Comparison of ENCODE assay signal across 2 cellular contexts in the genomic region with DNA sequence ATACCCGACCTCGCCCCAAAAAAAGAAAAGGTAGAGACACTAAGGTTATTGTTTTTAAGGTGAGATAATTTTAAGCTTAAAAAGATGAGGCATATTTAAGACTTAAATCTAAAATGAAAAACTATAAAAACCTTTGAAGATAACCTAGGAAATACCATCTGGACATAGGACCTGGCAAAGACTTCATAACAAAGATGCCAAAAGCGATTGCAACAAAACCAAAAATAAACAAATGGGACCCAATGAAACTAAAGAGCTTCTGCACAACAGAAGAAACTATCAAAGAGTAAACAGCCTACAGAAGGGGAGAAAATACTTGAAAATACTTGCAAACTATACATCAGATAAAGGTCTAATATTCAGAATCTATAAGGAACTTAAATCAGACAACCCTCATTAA.
TF ChIP-seq lines count a peak whose summit lies in the region.

No MANE protein-coding gene starts in this region.

TF ChIP-seq in liver, 16 proteins besides CTCF, POLR2A, EP300 and RAD21 (continued from another document):
- TF ChIP-seq FOXA2 (IDR thresholded peaks at IDR 0.05) (peak; percentile 43), HNF4A (conservative IDR thresholded peaks at IDR 0.05) (peak; percentile 17 to 24), JUND (IDR thresholded peaks at IDR 0.05) (no peak)
TF ChIP-seq in liver: peak in this region for 2.

TF ChIP-seq in HepG2, 621 proteins besides CTCF, POLR2A, EP300 and RAD21 (continued from another document):
- TF ChIP-seq ZBED4 (CRISPR knock-in tag; IDR thresholded peaks at IDR 0.05; ENCODE audit: borderline replicate concordance) (no peak), LCORL (IDR thresholded peaks at IDR 0.05) (no peak), LCORL (CRISPR knock-in tag; IDR thresholded peaks at IDR 0.05) (no peak), ZZZ3 (CRISPR knock-in tag; IDR thresholded peaks at IDR 0.05; ENCODE audit: borderline replicate concordance) (no peak), TP53 (CRISPR knock-in tag; conservative IDR thresholded peaks at IDR 0.05) (no peak), MAFF (IDR thresholded peaks at IDR 0.05; ENCODE audit: low read depth, low read length) (no peak), HDAC1 (CRISPR knock-in tag; IDR thresholded peaks at IDR 0.05) (no peak)
- TF ChIP-seq, protein P1, sequence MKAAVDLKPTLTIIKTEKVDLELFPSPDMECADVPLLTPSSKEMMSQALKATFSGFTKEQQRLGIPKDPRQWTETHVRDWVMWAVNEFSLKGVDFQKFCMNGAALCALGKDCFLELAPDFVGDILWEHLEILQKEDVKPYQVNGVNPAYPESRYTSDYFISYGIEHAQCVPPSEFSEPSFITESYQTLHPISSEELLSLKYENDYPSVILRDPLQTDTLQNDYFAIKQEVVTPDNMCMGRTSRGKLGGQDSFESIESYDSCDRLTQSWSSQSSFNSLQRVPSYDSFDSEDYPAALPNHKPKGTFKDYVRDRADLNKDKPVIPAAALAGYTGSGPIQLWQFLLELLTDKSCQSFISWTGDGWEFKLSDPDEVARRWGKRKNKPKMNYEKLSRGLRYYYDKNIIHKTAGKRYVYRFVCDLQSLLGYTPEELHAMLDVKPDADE (CRISPR knock-in tag; IDR thresholded peaks at IDR 0.05): no peak
- TF ChIP-seq, protein P2, sequence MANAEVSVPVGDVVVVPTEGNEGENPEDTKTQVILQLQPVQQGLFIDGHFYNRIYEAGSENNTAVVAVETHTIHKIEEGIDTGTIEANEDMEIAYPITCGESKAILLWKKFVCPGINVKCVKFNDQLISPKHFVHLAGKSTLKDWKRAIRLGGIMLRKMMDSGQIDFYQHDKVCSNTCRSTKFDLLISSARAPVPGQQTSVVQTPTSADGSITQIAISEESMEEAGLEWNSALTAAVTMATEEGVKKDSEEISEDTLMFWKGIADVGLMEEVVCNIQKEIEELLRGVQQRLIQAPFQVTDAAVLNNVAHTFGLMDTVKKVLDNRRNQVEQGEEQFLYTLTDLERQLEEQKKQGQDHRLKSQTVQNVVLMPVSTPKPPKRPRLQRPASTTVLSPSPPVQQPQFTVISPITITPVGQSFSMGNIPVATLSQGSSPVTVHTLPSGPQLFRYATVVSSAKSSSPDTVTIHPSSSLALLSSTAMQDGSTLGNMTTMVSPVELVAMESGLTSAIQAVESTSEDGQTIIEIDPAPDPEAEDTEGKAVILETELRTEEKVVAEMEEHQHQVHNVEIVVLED (CRISPR knock-in tag; IDR thresholded peaks at IDR 0.05; ENCODE audit: borderline replicate concordance): no peak
- TF ChIP-seq, protein P3, sequence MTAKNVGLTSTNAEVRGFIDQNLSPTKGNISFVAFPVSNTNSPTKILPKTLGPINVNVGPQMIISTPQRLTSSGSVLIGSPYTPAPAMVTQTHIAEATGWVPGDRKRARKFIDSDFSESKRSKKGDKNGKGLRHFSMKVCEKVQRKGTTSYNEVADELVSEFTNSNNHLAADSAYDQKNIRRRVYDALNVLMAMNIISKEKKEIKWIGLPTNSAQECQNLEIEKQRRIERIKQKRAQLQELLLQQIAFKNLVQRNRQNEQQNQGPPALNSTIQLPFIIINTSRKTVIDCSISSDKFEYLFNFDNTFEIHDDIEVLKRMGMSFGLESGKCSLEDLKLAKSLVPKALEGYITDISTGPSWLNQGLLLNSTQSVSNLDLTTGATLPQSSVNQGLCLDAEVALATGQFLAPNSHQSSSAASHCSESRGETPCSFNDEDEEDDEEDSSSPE (CRISPR knock-in tag; IDR thresholded peaks at IDR 0.05): no peak
- TF ChIP-seq, protein P4, sequence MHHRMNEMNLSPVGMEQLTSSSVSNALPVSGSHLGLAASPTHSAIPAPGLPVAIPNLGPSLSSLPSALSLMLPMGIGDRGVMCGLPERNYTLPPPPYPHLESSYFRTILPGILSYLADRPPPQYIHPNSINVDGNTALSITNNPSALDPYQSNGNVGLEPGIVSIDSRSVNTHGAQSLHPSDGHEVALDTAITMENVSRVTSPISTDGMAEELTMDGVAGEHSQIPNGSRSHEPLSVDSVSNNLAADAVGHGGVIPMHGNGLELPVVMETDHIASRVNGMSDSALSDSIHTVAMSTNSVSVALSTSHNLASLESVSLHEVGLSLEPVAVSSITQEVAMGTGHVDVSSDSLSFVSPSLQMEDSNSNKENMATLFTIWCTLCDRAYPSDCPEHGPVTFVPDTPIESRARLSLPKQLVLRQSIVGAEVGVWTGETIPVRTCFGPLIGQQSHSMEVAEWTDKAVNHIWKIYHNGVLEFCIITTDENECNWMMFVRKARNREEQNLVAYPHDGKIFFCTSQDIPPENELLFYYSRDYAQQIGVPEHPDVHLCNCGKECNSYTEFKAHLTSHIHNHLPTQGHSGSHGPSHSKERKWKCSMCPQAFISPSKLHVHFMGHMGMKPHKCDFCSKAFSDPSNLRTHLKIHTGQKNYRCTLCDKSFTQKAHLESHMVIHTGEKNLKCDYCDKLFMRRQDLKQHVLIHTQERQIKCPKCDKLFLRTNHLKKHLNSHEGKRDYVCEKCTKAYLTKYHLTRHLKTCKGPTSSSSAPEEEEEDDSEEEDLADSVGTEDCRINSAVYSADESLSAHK (CRISPR knock-in tag; IDR thresholded peaks at IDR 0.05; ENCODE audit: borderline replicate concordance): no peak
